ENCODE assay signal across 1 cellular context in the genomic region with DNA sequence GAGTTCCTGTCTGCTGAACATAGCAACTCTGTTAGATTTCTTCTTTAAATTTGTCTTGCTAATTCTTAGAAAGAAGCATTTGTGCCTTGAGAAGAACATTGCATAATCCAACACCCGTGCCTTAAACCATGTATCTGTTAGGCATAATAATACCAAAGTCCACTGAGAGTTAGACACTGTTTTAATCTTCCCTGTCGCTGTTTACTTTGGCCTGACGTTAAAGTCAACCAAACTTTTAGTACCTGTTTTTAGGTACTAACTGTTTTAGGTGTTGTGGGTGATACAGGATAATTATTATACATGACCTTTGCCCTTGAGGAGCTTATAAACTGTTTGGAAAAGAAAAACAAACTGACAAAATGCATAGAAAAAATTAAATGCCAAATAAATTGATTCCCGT.
TF ChIP-seq lines count a peak whose summit lies in the region.

No MANE protein-coding gene starts in this region.

TF ChIP-seq in HepG2, 621 proteins besides CTCF, POLR2A, EP300 and RAD21 (continued from another document and continues in another):
- TF ChIP-seq, protein P1, sequence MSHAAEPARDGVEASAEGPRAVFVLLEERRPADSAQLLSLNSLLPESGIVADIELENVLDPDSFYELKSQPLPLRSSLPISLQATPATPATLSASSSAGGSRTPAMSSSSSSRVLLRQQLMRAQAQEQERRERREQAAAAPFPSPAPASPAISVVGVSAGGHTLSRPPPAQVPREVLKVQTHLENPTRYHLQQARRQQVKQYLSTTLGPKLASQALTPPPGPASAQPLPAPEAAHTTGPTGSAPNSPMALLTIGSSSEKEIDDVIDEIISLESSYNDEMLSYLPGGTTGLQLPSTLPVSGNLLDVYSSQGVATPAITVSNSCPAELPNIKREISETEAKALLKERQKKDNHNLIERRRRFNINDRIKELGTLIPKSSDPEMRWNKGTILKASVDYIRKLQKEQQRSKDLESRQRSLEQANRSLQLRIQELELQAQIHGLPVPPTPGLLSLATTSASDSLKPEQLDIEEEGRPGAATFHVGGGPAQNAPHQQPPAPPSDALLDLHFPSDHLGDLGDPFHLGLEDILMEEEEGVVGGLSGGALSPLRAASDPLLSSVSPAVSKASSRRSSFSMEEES (CRISPR knock-in tag; IDR thresholded peaks at IDR 0.05) = 0 out of 2 replicates have a peak, but pooled peaks have one; percentile 53
- TF ChIP-seq NFYC (CRISPR knock-in tag; IDR thresholded peaks at IDR 0.05) (no peak), ZNF292 (CRISPR knock-in tag; IDR thresholded peaks at IDR 0.05; ENCODE audit: borderline replicate concordance, low read depth) (no peak), SSRP1 (CRISPR knock-in tag; IDR thresholded peaks at IDR 0.05) (no peak), HOXA7 (CRISPR knock-in tag; IDR thresholded peaks at IDR 0.05) (no peak), NRL (CRISPR knock-in tag; IDR thresholded peaks at IDR 0.05; ENCODE audit: borderline replicate concordance) (no peak), KLF9 (CRISPR knock-in tag; IDR thresholded peaks at IDR 0.05; ENCODE audit: low read depth) (no peak), NBN (conservative IDR thresholded peaks at IDR 0.05) (no peak), PITX1 (CRISPR knock-in tag; IDR thresholded peaks at IDR 0.05) (peak; percentile 53; the same call in 1 of the 2 replicates), TMF1 (CRISPR knock-in tag; IDR thresholded peaks at IDR 0.05; ENCODE audit: low read depth) (no peak), TBL1XR1 (IDR thresholded peaks at IDR 0.05; ENCODE audit: borderline replicate concordance, low read length, partially characterized antibody) (no peak), ZNF251 (CRISPR knock-in tag; IDR thresholded peaks at IDR 0.05) (no peak), ZNF816 (CRISPR knock-in tag; IDR thresholded peaks at IDR 0.05; ENCODE audit: borderline replicate concordance) (no peak), KDM1A (CRISPR knock-in tag; IDR thresholded peaks at IDR 0.05) (no peak), RELA (CRISPR knock-in tag; IDR thresholded peaks at IDR 0.05) (no peak), DNMT1 (CRISPR knock-in tag; IDR thresholded peaks at IDR 0.05) (no peak), HNRNPH1 (optimal IDR thresholded peaks at IDR 0.05; ENCODE audit: low read depth, low read length) (no peak), POLR2AphosphoS2 (IDR thresholded peaks at IDR 0.05; ENCODE audit: low read depth, low read length) (no peak), MTA3 (CRISPR knock-in tag; IDR thresholded peaks at IDR 0.05) (no peak), POLR2AphosphoS5 (IDR thresholded peaks at IDR 0.05; ENCODE audit: low read depth, low read length) (no peak), ZNF530 (CRISPR knock-in tag; IDR thresholded peaks at IDR 0.05; ENCODE audit: low read depth) (no peak), ZNF354B (CRISPR knock-in tag; IDR thresholded peaks at IDR 0.05) (no peak), SPEN (CRISPR knock-in tag; IDR thresholded peaks at IDR 0.05; ENCODE audit: low read depth) (no peak), HNF4G (IDR thresholded peaks at IDR 0.05; ENCODE audit: borderline replicate concordance, low read depth, low read length) (peak; percentile 62), HNF4G (CRISPR knock-in tag; IDR thresholded peaks at IDR 0.05; ENCODE audit: borderline replicate concordance, low read depth) (peak; percentile 30; the same call in 1 of the 2 replicates), MAF1 (CRISPR knock-in tag; IDR thresholded peaks at IDR 0.05; ENCODE audit: borderline replicate concordance) (no peak), ZNF781 (CRISPR knock-in tag; IDR thresholded peaks at IDR 0.05; ENCODE audit: borderline replicate concordance, not compliant biosample characterization) (no peak), ZNF317 (CRISPR knock-in tag; IDR thresholded peaks at IDR 0.05) (0 out of 2 replicates have a peak, but pooled peaks have one; percentile 31)
- TF ChIP-seq, protein P2, sequence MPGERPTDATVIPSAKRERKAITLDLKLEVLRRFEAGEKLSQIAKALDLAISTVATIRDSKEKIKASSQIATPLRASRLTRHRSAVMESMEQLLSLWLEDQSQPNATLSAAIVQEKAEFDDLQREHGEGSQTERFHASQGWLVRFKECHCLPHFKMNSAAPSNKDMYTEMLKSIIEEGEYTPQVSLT (CRISPR knock-in tag; IDR thresholded peaks at IDR 0.05; ENCODE audit: borderline replicate concordance, low read depth) = no peak
- TF ChIP-seq, protein P3, sequence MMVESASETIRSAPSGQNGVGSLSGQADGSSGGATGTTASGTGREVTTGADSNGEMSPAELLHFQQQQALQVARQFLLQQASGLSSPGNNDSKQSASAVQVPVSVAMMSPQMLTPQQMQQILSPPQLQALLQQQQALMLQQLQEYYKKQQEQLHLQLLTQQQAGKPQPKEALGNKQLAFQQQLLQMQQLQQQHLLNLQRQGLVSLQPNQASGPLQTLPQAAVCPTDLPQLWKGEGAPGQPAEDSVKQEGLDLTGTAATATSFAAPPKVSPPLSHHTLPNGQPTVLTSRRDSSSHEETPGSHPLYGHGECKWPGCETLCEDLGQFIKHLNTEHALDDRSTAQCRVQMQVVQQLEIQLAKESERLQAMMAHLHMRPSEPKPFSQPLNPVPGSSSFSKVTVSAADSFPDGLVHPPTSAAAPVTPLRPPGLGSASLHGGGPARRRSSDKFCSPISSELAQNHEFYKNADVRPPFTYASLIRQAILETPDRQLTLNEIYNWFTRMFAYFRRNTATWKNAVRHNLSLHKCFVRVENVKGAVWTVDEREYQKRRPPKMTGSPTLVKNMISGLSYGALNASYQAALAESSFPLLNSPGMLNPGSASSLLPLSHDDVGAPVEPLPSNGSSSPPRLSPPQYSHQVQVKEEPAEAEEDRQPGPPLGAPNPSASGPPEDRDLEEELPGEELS (CRISPR knock-in tag; IDR thresholded peaks at IDR 0.05) = 0 out of 2 replicates have a peak, but pooled peaks have one; percentile 31
- TF ChIP-seq, protein P4, sequence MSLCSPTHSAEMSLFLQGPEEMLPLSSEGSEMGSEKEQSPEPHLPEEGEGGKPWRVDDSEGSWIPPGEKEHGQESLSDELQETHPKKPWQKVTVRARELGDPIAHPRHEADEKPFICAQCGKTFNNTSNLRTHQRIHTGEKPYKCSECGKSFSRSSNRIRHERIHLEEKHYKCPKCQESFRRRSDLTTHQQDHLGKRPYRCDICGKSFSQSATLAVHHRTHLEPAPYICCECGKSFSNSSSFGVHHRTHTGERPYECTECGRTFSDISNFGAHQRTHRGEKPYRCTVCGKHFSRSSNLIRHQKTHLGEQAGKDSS (CRISPR knock-in tag; IDR thresholded peaks at IDR 0.05; ENCODE audit: borderline replicate concordance, low read depth) = no peak
- TF ChIP-seq, protein P5, sequence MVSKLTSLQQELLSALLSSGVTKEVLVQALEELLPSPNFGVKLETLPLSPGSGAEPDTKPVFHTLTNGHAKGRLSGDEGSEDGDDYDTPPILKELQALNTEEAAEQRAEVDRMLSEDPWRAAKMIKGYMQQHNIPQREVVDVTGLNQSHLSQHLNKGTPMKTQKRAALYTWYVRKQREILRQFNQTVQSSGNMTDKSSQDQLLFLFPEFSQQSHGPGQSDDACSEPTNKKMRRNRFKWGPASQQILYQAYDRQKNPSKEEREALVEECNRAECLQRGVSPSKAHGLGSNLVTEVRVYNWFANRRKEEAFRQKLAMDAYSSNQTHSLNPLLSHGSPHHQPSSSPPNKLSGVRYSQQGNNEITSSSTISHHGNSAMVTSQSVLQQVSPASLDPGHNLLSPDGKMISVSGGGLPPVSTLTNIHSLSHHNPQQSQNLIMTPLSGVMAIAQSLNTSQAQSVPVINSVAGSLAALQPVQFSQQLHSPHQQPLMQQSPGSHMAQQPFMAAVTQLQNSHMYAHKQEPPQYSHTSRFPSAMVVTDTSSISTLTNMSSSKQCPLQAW (CRISPR knock-in tag; IDR thresholded peaks at IDR 0.05) = no peak
- TF ChIP-seq, protein P6, sequence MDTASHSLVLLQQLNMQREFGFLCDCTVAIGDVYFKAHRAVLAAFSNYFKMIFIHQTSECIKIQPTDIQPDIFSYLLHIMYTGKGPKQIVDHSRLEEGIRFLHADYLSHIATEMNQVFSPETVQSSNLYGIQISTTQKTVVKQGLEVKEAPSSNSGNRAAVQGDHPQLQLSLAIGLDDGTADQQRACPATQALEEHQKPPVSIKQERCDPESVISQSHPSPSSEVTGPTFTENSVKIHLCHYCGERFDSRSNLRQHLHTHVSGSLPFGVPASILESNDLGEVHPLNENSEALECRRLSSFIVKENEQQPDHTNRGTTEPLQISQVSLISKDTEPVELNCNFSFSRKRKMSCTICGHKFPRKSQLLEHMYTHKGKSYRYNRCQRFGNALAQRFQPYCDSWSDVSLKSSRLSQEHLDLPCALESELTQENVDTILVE (CRISPR knock-in tag; IDR thresholded peaks at IDR 0.05) = no peak; the same call in 1 of the 2 replicates
- TF ChIP-seq, protein P7, sequence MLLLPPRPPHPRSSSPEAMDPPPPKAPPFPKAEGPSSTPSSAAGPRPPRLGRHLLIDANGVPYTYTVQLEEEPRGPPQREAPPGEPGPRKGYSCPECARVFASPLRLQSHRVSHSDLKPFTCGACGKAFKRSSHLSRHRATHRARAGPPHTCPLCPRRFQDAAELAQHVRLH (CRISPR knock-in tag; IDR thresholded peaks at IDR 0.05; ENCODE audit: borderline replicate concordance, low read depth) = no peak
- TF ChIP-seq, protein P8, sequence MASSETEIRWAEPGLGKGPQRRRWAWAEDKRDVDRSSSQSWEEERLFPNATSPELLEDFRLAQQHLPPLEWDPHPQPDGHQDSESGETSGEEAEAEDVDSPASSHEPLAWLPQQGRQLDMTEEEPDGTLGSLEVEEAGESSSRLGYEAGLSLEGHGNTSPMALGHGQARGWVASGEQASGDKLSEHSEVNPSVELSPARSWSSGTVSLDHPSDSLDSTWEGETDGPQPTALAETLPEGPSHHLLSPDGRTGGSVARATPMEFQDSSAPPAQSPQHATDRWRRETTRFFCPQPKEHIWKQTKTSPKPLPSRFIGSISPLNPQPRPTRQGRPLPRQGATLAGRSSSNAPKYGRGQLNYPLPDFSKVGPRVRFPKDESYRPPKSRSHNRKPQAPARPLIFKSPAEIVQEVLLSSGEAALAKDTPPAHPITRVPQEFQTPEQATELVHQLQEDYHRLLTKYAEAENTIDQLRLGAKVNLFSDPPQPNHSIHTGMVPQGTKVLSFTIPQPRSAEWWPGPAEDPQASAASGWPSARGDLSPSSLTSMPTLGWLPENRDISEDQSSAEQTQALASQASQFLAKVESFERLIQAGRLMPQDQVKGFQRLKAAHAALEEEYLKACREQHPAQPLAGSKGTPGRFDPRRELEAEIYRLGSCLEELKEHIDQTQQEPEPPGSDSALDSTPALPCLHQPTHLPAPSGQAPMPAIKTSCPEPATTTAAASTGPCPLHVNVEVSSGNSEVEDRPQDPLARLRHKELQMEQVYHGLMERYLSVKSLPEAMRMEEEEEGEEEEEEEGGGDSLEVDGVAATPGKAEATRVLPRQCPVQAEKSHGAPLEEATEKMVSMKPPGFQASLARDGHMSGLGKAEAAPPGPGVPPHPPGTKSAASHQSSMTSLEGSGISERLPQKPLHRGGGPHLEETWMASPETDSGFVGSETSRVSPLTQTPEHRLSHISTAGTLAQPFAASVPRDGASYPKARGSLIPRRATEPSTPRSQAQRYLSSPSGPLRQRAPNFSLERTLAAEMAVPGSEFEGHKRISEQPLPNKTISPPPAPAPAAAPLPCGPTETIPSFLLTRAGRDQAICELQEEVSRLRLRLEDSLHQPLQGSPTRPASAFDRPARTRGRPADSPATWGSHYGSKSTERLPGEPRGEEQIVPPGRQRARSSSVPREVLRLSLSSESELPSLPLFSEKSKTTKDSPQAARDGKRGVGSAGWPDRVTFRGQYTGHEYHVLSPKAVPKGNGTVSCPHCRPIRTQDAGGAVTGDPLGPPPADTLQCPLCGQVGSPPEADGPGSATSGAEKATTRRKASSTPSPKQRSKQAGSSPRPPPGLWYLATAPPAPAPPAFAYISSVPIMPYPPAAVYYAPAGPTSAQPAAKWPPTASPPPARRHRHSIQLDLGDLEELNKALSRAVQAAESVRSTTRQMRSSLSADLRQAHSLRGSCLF (CRISPR knock-in tag; IDR thresholded peaks at IDR 0.05; ENCODE audit: borderline replicate concordance) = no peak
- TF ChIP-seq, protein P9, sequence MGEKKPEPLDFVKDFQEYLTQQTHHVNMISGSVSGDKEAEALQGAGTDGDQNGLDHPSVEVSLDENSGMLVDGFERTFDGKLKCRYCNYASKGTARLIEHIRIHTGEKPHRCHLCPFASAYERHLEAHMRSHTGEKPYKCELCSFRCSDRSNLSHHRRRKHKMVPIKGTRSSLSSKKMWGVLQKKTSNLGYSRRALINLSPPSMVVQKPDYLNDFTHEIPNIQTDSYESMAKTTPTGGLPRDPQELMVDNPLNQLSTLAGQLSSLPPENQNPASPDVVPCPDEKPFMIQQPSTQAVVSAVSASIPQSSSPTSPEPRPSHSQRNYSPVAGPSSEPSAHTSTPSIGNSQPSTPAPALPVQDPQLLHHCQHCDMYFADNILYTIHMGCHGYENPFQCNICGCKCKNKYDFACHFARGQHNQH (CRISPR knock-in tag; IDR thresholded peaks at IDR 0.05) = 0 out of 2 replicates have a peak, but pooled peaks have one; percentile 25
- TF ChIP-seq, protein P10, sequence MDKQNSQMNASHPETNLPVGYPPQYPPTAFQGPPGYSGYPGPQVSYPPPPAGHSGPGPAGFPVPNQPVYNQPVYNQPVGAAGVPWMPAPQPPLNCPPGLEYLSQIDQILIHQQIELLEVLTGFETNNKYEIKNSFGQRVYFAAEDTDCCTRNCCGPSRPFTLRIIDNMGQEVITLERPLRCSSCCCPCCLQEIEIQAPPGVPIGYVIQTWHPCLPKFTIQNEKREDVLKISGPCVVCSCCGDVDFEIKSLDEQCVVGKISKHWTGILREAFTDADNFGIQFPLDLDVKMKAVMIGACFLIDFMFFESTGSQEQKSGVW (CRISPR knock-in tag; IDR thresholded peaks at IDR 0.05; ENCODE audit: borderline replicate concordance) = no peak
- TF ChIP-seq, protein P11, sequence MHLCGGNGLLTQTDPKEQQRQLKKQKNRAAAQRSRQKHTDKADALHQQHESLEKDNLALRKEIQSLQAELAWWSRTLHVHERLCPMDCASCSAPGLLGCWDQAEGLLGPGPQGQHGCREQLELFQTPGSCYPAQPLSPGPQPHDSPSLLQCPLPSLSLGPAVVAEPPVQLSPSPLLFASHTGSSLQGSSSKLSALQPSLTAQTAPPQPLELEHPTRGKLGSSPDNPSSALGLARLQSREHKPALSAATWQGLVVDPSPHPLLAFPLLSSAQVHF (CRISPR knock-in tag; IDR thresholded peaks at IDR 0.05) = no peak
- TF ChIP-seq, protein P12, sequence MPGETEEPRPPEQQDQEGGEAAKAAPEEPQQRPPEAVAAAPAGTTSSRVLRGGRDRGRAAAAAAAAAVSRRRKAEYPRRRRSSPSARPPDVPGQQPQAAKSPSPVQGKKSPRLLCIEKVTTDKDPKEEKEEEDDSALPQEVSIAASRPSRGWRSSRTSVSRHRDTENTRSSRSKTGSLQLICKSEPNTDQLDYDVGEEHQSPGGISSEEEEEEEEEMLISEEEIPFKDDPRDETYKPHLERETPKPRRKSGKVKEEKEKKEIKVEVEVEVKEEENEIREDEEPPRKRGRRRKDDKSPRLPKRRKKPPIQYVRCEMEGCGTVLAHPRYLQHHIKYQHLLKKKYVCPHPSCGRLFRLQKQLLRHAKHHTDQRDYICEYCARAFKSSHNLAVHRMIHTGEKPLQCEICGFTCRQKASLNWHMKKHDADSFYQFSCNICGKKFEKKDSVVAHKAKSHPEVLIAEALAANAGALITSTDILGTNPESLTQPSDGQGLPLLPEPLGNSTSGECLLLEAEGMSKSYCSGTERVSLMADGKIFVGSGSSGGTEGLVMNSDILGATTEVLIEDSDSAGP (CRISPR knock-in tag; IDR thresholded peaks at IDR 0.05; ENCODE audit: borderline replicate concordance) = no peak
- TF ChIP-seq, protein P13, sequence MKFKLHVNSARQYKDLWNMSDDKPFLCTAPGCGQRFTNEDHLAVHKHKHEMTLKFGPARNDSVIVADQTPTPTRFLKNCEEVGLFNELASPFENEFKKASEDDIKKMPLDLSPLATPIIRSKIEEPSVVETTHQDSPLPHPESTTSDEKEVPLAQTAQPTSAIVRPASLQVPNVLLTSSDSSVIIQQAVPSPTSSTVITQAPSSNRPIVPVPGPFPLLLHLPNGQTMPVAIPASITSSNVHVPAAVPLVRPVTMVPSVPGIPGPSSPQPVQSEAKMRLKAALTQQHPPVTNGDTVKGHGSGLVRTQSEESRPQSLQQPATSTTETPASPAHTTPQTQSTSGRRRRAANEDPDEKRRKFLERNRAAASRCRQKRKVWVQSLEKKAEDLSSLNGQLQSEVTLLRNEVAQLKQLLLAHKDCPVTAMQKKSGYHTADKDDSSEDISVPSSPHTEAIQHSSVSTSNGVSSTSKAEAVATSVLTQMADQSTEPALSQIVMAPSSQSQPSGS (CRISPR knock-in tag; IDR thresholded peaks at IDR 0.05) = no peak
